ENCODE assay signal across 1 cellular context in genomic region chr9:120893917-120894316, GRCh38.
TF ChIP-seq lines count a peak whose summit lies in the region.

No MANE protein-coding gene starts in this region.

TF ChIP-seq in H1, 55 proteins besides CTCF, POLR2A, EP300 and RAD21:
- TF ChIP-seq YY1 (IDR thresholded peaks at IDR 0.05; ENCODE audit: low read depth, low read length), result no peak
- no peak for TF ChIP-seq RNF2 (IDR thresholded peaks at IDR 0.05; ENCODE audit: borderline replicate concordance, low read depth, low read length, missing control alignments, poor library complexity, severe bottlenecking)
- no peak for TF ChIP-seq GABPA (IDR thresholded peaks at IDR 0.05; ENCODE audit: borderline replicate concordance, insufficient read depth, low read length)
- no peak for TF ChIP-seq SAP30 (IDR thresholded peaks at IDR 0.05; ENCODE audit: insufficient read depth, insufficient replicate concordance, low read length)
- TF ChIP-seq TAF7 (optimal IDR thresholded peaks at IDR 0.05; ENCODE audit: borderline replicate concordance, low read depth, low read length), result no peak
- TF ChIP-seq TAF1 (IDR thresholded peaks at IDR 0.05; ENCODE audit: low read depth, low read length), result no peak
- no peak for TF ChIP-seq CBX8 (IDR thresholded peaks at IDR 0.05; ENCODE audit: borderline replicate concordance, low read depth, low read length)
- TF ChIP-seq NANOG (IDR thresholded peaks at IDR 0.05; ENCODE audit: insufficient read depth, low read depth, low read length, poor library complexity, severe bottlenecking), result no peak
- TF ChIP-seq USF2 (IDR thresholded peaks at IDR 0.05; ENCODE audit: low read length), result no peak
- TF ChIP-seq RBBP5 (IDR thresholded peaks at IDR 0.05; ENCODE audit: borderline replicate concordance, low read depth, low read length), result no peak
- TF ChIP-seq KDM5A (IDR thresholded peaks at IDR 0.05; ENCODE audit: low read length), result no peak
- TF ChIP-seq JUND (IDR thresholded peaks at IDR 0.05; ENCODE audit: low read length), result no peak
- no peak for TF ChIP-seq NRF1 (IDR thresholded peaks at IDR 0.05; ENCODE audit: low read depth, low read length)
- no peak for TF ChIP-seq RXRA (IDR thresholded peaks at IDR 0.05; ENCODE audit: insufficient read depth, low read depth, low read length)
- TF ChIP-seq POLR2AphosphoS5 (IDR thresholded peaks at IDR 0.05; ENCODE audit: low read depth, low read length), result no peak
- no peak for TF ChIP-seq CHD7 (IDR thresholded peaks at IDR 0.05; ENCODE audit: insufficient replicate concordance, low read length)
- no peak for TF ChIP-seq SIX5 (IDR thresholded peaks at IDR 0.05; ENCODE audit: low read depth, low read length)
- no peak for TF ChIP-seq GTF2F1 (IDR thresholded peaks at IDR 0.05; ENCODE audit: borderline replicate concordance, low read depth, low read length)
- TF ChIP-seq KDM1A (IDR thresholded peaks at IDR 0.05; ENCODE audit: borderline replicate concordance, low read length), result no peak
- no peak for TF ChIP-seq ATF2 (IDR thresholded peaks at IDR 0.05; ENCODE audit: low read length)
